16 cellular contexts compared by ENCODE assay signal in the genomic region with DNA sequence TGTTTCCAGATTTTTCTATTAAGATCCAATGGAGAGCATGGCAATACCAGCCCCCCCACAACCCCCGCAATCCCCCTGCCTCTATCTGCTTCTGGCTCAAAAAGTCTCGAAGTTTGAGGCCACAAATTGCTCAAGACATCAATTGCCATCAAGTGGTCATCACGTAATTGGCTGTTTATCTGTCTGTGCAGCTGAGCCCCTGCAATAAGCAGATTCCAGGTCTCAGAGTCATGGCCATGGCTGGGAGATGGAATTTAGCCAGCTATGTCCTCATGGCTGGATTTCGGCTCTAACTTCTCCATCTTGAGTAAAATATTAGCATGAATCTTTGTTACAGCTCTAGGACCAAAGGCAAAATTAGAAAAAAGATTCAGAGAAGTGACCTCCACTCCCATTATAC. TPM values are rescaled to one million over a fixed set of nuclear protein-coding genes. Genes with fewer than 3 reads are reported as not detected.
DNase-seq lines count a peak whose midpoint lies in the region; ATAC-seq and TF ChIP-seq lines count a peak whose summit lies in the region.
"Had no signal": no experiment of that assay in that cellular context is flagged by ENCODE, and none has a peak within 500 bp of the region (broad histone marks: within the 10 kb centered on the region; RNA-seq: fewer than 3 reads in every experiment).

No MANE protein-coding gene starts in this region.

- H3K27ac ChIP-seq in hepatocyte (no peak overlapping the region), tibial artery (no peak overlapping the region)

- 72% methylated on average over 4 of the region's 4 CpGs for WGBS in hepatocyte (ENCODE audit: low lambda C conversion rate, missing lambda C conversion rate)

- TF ChIP-seq CTCF in hepatocyte (IDR thresholded peaks at IDR 0.05; ENCODE audit: poor library complexity) (no peak), tibial artery (IDR thresholded peaks at IDR 0.05) (no peak)

- no peaks in the 10 kb centered on the region for H3K79me2 ChIP-seq in hepatocyte

- H3K36me3 ChIP-seq in hepatocyte (replicated peaks; ENCODE audit: insufficient read depth, low read depth), result no peaks in the 10 kb centered on the region
- no peaks in the 10 kb centered on the region for H3K36me3 ChIP-seq in tibial artery

- no peak overlapping the region for H2AFZ ChIP-seq in hepatocyte

- no peak overlapping the region for H3K4me3 ChIP-seq in hepatocyte
- no peak overlapping the region for H3K4me3 ChIP-seq in tibial artery

- no peaks in the 10 kb centered on the region for H4K20me1 ChIP-seq in hepatocyte (ENCODE audit: insufficient read depth, poor library complexity, severe bottlenecking)

- H3K9me2 ChIP-seq in hepatocyte (replicated peaks; ENCODE audit: insufficient read depth), result no peaks in the 10 kb centered on the region

- no peaks in the 10 kb centered on the region for H3K27me3 ChIP-seq in hepatocyte
- no peaks in the 10 kb centered on the region for H3K27me3 ChIP-seq in tibial artery

- peak; percentile 86 for DNase-seq in GM04504 (ENCODE audit: low read depth)
- peak; percentile 96 for DNase-seq in amniotic epithelial cell (ENCODE audit: low read depth)
- DNase-seq in hepatocyte (ENCODE audit: low spot score), result peak; percentile 42
- DNase-seq in tibial artery, result peak; percentile 42 to 61
- no peak for DNase-seq in Kasumi-1 (lab: John Stamatoyannopoulos, UW)
- DNase-seq: activated CD4-positive, alpha-beta T cell treated with anti-CD3 and anti-CD28 coated beads for 48 hours; activated T-cell treated with anti-CD3 and anti-CD28 coated beads, Interleukin-2, amount 50 U/mL, for 4 hours; amygdala; left cardiac atrium; natural killer cell; NCI-H1092 treated with DMSO at 0.1 percent for 48 hours; NCI-H2227 treated with DMSO at 0.1 percent for 48 hours; OCI-M1; T-helper 1 cell had no signal

- H3K4me1 ChIP-seq in hepatocyte (ENCODE audit: insufficient read depth) (peaks cover 16% of the 10 kb centered on the region), tibial artery (peaks cover 0 to 42% (median 16%) of the 10 kb centered on the region in 4 donors)

- intact Hi-C loops in tibial artery (cut with DNase I; ENCODE audit: low total_unique reads), result loop anchor here (5.0 kb wide), 1 partner anchor 180 kb away; no protein-coding TSS in a partner anchor

- H3K4me2 ChIP-seq in hepatocyte, result no peak overlapping the region

- no peaks in the 10 kb centered on the region for H3K9me3 ChIP-seq in hepatocyte (ENCODE audit: low read depth)
- peaks cover 0 to 9% (median 4%) of the 10 kb centered on the region in 3 donors for H3K9me3 ChIP-seq in tibial artery

- ATAC-seq in HG03457 (IDR thresholded peaks at IDR 0.05; ENCODE audit: unreplicated experiment) (no peak), GM18498 (IDR thresholded peaks at IDR 0.05; ENCODE audit: unreplicated experiment) (no peak)
- ATAC-seq: activated T-cell treated with anti-CD3 and anti-CD28 coated beads, Interleukin-2, amount 50 U/mL, for 4 hours; natural killer cell had no signal

RNA-seq across cellular contexts. Expression of gene SSUH2, which starts 22.7 kb away (rescaled TPM):
- total RNA-seq in hepatocyte, result 17.6 and 19.7 TPM in 2 replicates
- 21.3 and 21.6 TPM in 2 replicates for polyA plus RNA-seq in hepatocyte
- total RNA-seq: activated T-cell treated with anti-CD3 and anti-CD28 coated beads, Interleukin-2, amount 50 U/mL, for 4 hours; natural killer cell had no signal

Comparison
In these comparisons a context has a peak if more than half of its experiments do, and no peak if none do; other contexts are left out.
1. DNase-seq: peak in GM04504 (single experiment), amniotic epithelial cell (single experiment), hepatocyte (single experiment) and tibial artery (2 of 2); none in Kasumi-1 (0 of 2).